In genomic region chr2:16096962-16097361, GRCh38 we compare ENCODE assay signal across 1 cellular context.
TF ChIP-seq lines count a peak whose summit lies in the region.

No MANE protein-coding gene starts in this region.

TF ChIP-seq in HepG2, 621 proteins besides CTCF, POLR2A, EP300 and RAD21 (continued from another document and continues in another):
- TF ChIP-seq CCDC6 (CRISPR knock-in tag; IDR thresholded peaks at IDR 0.05) (no peak), SUZ12 (IDR thresholded peaks at IDR 0.05; ENCODE audit: low read depth, low read length) (no peak), SRSF4 (IDR thresholded peaks at IDR 0.05; ENCODE audit: low read depth, low read length, poor library complexity, severe bottlenecking) (no peak), GPN1 (CRISPR knock-in tag; IDR thresholded peaks at IDR 0.05; ENCODE audit: borderline replicate concordance) (no peak), ARHGAP35 (CRISPR knock-in tag; IDR thresholded peaks at IDR 0.05; ENCODE audit: borderline replicate concordance) (no peak), ZNF646 (CRISPR knock-in tag; IDR thresholded peaks at IDR 0.05) (no peak), ZBTB43 (CRISPR knock-in tag; conservative IDR thresholded peaks at IDR 0.05) (no peak), TGIF2 (CRISPR knock-in tag; IDR thresholded peaks at IDR 0.05) (no peak), HNF1A (IDR thresholded peaks at IDR 0.05; ENCODE audit: low read depth) (no peak), HNF1A (CRISPR knock-in tag; IDR thresholded peaks at IDR 0.05; ENCODE audit: borderline replicate concordance) (no peak), PHF21A (CRISPR knock-in tag; IDR thresholded peaks at IDR 0.05) (0 out of 2 replicates have a peak, but pooled peaks have one; percentile 46), SALL2 (CRISPR knock-in tag; IDR thresholded peaks at IDR 0.05) (no peak), NFE2 (CRISPR knock-in tag; IDR thresholded peaks at IDR 0.05) (no peak), STAT6 (CRISPR knock-in tag; IDR thresholded peaks at IDR 0.05; ENCODE audit: borderline replicate concordance) (no peak), GLMP (CRISPR knock-in tag; IDR thresholded peaks at IDR 0.05; ENCODE audit: borderline replicate concordance) (no peak), HNF1B (CRISPR knock-in tag; IDR thresholded peaks at IDR 0.05) (0 out of 2 replicates have a peak, but pooled peaks have one; percentile 23), RBAK (CRISPR knock-in tag; IDR thresholded peaks at IDR 0.05) (no peak), ZBTB38 (CRISPR knock-in tag; IDR thresholded peaks at IDR 0.05) (no peak), GABPA (IDR thresholded peaks at IDR 0.05; ENCODE audit: low read depth, low read length) (no peak), GABPA (CRISPR knock-in tag; IDR thresholded peaks at IDR 0.05; ENCODE audit: low read depth) (peak; percentile 26; the same call in 1 of the 2 replicates), SOX6 (IDR thresholded peaks at IDR 0.05) (no peak), SOX6 (CRISPR knock-in tag; IDR thresholded peaks at IDR 0.05) (peak; percentile 26; the same call in 1 of the 2 replicates), CBFB (CRISPR knock-in tag; IDR thresholded peaks at IDR 0.05) (no peak), ZNF337 (CRISPR knock-in tag; IDR thresholded peaks at IDR 0.05; ENCODE audit: borderline replicate concordance, low read depth) (no peak), HOXA7 (CRISPR knock-in tag; IDR thresholded peaks at IDR 0.05) (no peak), PAXIP1 (CRISPR knock-in tag; conservative IDR thresholded peaks at IDR 0.05) (peak; percentile 37; the same call in 1 of the 2 replicates), KLF6 (CRISPR knock-in tag; IDR thresholded peaks at IDR 0.05) (no peak), DDIT3 (CRISPR knock-in tag; IDR thresholded peaks at IDR 0.05) (no peak), ZNF484 (CRISPR knock-in tag; IDR thresholded peaks at IDR 0.05; ENCODE audit: borderline replicate concordance, low read depth) (no peak), ZBTB26 (CRISPR knock-in tag; IDR thresholded peaks at IDR 0.05; ENCODE audit: borderline replicate concordance) (0 out of 2 replicates have a peak, but pooled peaks have one; percentile 42), KLF15 (CRISPR knock-in tag; IDR thresholded peaks at IDR 0.05; ENCODE audit: borderline replicate concordance) (no peak), NCOA1 (CRISPR knock-in tag; IDR thresholded peaks at IDR 0.05) (no peak), RELA (CRISPR knock-in tag; IDR thresholded peaks at IDR 0.05) (no peak), ZNF136 (CRISPR knock-in tag; IDR thresholded peaks at IDR 0.05; ENCODE audit: low read depth) (no peak)
